ENCODE assay signal across 1 cellular context in the genomic region with DNA sequence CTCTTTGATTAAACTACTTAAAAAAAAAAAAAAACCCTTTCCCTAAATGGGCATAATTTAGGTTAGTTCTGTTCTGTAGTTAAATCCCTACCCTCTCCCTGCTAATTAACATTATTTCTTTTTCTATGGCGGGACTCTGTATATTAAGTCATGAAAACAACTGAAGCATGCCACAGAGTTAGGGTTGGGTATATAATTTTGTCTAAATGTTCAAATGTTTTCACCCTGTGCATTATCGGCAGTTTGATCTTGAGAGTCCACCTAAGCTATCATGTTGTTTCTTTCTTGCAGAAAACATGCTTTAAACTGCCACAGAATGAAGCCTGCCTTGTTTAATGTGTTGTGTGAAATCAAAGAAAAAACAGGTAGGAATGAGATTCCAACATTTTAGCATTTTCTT.
TF ChIP-seq lines count a peak whose summit lies in the region.

No MANE protein-coding gene starts in this region.

TF ChIP-seq in HEK293, 187 proteins besides CTCF, POLR2A, EP300 and RAD21:
- TF ChIP-seq ZNF280D (tag by site-specific recombination; IDR thresholded peaks at IDR 0.05), result no peak
- TF ChIP-seq PRDM6 (tag by site-specific recombination; IDR thresholded peaks at IDR 0.05), result peak; percentile 92
- TF ChIP-seq ZNF248 (tag by site-specific recombination; IDR thresholded peaks at IDR 0.05), result no peak
- peak; percentile 78 for TF ChIP-seq SP7 (tag by site-specific recombination; IDR thresholded peaks at IDR 0.05)
- TF ChIP-seq ZNF221 (tag by site-specific recombination; IDR thresholded peaks at IDR 0.05; ENCODE audit: borderline replicate concordance), result no peak
- TF ChIP-seq ZBTB20 (tag by site-specific recombination; IDR thresholded peaks at IDR 0.05), result peak; percentile 96
- TF ChIP-seq ZNF266 (tag by site-specific recombination; IDR thresholded peaks at IDR 0.05; ENCODE audit: low read depth), result no peak
- TF ChIP-seq IKZF3 (tag by site-specific recombination; IDR thresholded peaks at IDR 0.05), result 0 out of 2 replicates have a peak, but pooled peaks have one; percentile 14
